In genomic region chrX:130028196-130028595, GRCh38 we compare ENCODE assay signal across 7 cellular contexts. TPM values are rescaled to one million over a fixed set of nuclear protein-coding genes. Genes with fewer than 3 reads are reported as not detected.
DNase-seq lines count a peak whose midpoint lies in the region; ATAC-seq and TF ChIP-seq lines count a peak whose summit lies in the region.

No MANE protein-coding gene starts in this region.

- H3K4me3 Mint-ChIP-seq in activated T-cell treated with anti-CD3 and anti-CD28 coated beads, Interleukin-2, amount 50 U/mL, for 72 hours = no peak overlapping the region

- H3K9me3 Mint-ChIP-seq in activated T-cell treated with anti-CD3 and anti-CD28 coated beads, Interleukin-2, amount 50 U/mL, for 72 hours = no peaks in the 10 kb centered on the region

- H3K36me3 Mint-ChIP-seq in activated T-cell treated with anti-CD3 and anti-CD28 coated beads, Interleukin-2, amount 50 U/mL, for 72 hours (ENCODE audit: insufficient read depth in 2 of 2) = no peaks in the 10 kb centered on the region

- H3K4me1 Mint-ChIP-seq in activated T-cell treated with anti-CD3 and anti-CD28 coated beads, Interleukin-2, amount 50 U/mL, for 72 hours (ENCODE audit: low read depth) = peaks cover 9% of the 10 kb centered on the region

- DNase-seq in NCI-H774 (lab: John Stamatoyannopoulos, UW) = peak; percentile 7
- DNase-seq in activated T-cell treated with anti-CD3 and anti-CD28 coated beads, Interleukin-2, amount 50 U/mL, for 72 hours = peak; percentile 42 to 47
- DNase-seq in germinal center (ENCODE audit: low spot score) = peak; percentile 18
- peak; percentile 16 for DNase-seq in skeletal muscle cell (ENCODE audit: low read depth)
- DNase-seq in MV-4-11 (lab: John Stamatoyannopoulos, UW) = no peak

- H3K27ac Mint-ChIP-seq in activated T-cell treated with anti-CD3 and anti-CD28 coated beads, Interleukin-2, amount 50 U/mL, for 72 hours = no peak overlapping the region

- H3K4me3 ChIP-seq in skeletal muscle cell (ENCODE audit: low read depth, low read length) = no peak overlapping the region

- peak; percentile 72 for TF ChIP-seq CTCF in GM12874 (IDR thresholded peaks at IDR 0.05; ENCODE audit: insufficient read depth, low read depth, low read length)

- no peak for ATAC-seq in activated T-cell treated with anti-CD3 and anti-CD28 coated beads, Interleukin-2, amount 50 U/mL, for 72 hours (replicated peaks in 1 of 2)
- no peak for ATAC-seq in GM21717 (IDR thresholded peaks at IDR 0.05; ENCODE audit: unreplicated experiment)

- H3K27me3 Mint-ChIP-seq in activated T-cell treated with anti-CD3 and anti-CD28 coated beads, Interleukin-2, amount 50 U/mL, for 72 hours (ENCODE audit: low read depth) = peaks cover 11% of the 10 kb centered on the region

RNA-seq across cellular contexts. Expression of gene BCORL1, which starts 45.8 kb away (rescaled TPM):
- total RNA-seq in activated T-cell treated with anti-CD3 and anti-CD28 coated beads, Interleukin-2, amount 50 U/mL, for 72 hours = 1 to 10 TPM; 8.6 to 9.9 TPM
